ENCODE assay signal across 8 cellular contexts in the genomic region with DNA sequence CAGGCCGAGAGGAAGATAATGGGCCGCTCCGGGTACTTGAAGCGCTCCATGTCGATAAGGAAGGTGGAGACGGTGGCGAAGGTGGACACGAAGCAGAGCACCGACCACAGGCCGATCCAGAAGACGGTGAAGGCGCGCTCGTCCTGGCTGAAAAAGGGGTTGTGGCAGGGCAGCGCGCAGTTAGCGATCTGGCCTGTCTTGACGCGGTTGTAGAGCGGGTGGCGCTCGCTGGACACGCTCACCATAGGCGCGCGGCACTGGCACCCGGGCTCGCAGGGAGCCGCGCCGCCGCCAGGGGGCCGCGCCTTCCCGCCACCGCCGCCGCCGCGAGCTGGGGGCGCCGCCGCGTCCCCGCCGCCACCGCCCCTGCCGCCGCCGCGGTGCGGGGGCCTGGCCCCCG. TPM values are rescaled to one million over a fixed set of nuclear protein-coding genes. Genes with fewer than 3 reads are reported as not detected.
DNase-seq lines count a peak whose midpoint lies in the region; ATAC-seq and TF ChIP-seq lines count a peak whose summit lies in the region.

No MANE protein-coding gene starts in this region.

- H3K27me3 Mint-ChIP-seq in activated T-cell treated with anti-CD3 and anti-CD28 coated beads, Interleukin-2, amount 50 U/mL, for 4 hours (ENCODE audit: low read depth): peaks cover 50% of the 10 kb centered on the region
- H3K27me3 Mint-ChIP-seq in natural killer cell (ENCODE audit: low read depth in 2 of 2): peaks cover 35 to 42% of the 10 kb centered on the region in 2 donors

- ATAC-seq in GM21619 (IDR thresholded peaks at IDR 0.05; ENCODE audit: unreplicated experiment) (peak; percentile 17), natural killer cell (peak; percentile 30 to 48 (median 45))
- ATAC-seq in activated T-cell treated with anti-CD3 and anti-CD28 coated beads, Interleukin-2, amount 50 U/mL, for 4 hours: peak; percentile 20 to 35

- peaks cover 25% of the 10 kb centered on the region for H3K4me1 Mint-ChIP-seq in activated T-cell treated with anti-CD3 and anti-CD28 coated beads, Interleukin-2, amount 50 U/mL, for 4 hours (ENCODE audit: low read depth)
- peaks cover 27 to 38% of the 10 kb centered on the region in 2 donors for H3K4me1 Mint-ChIP-seq in natural killer cell

- H3K9me3 ChIP-seq in MG63: no peaks in the 10 kb centered on the region

- intact Hi-C loops in natural killer cell (cut with micrococcal nuclease): loop anchor here (10.0 kb wide), 1 partner anchor 516 kb away; a partner anchor contains a TSS

- H3K9me3 Mint-ChIP-seq in activated T-cell treated with anti-CD3 and anti-CD28 coated beads, Interleukin-2, amount 50 U/mL, for 4 hours: no peaks in the 10 kb centered on the region
- H3K9me3 Mint-ChIP-seq in natural killer cell: no peaks in the 10 kb centered on the region

- H3K27ac Mint-ChIP-seq in natural killer cell: no peak overlapping the region

- no peak for TF ChIP-seq CTCF in fibroblast of pulmonary artery (IDR thresholded peaks at IDR 0.05; ENCODE audit: low read length, missing control alignments)
- TF ChIP-seq CTCF in natural killer cell (IDR thresholded peaks at IDR 0.05): no peak

- no peak overlapping the region for H3K27ac ChIP-seq in urinary bladder (ENCODE audit: low read depth)

- H3K4me1 ChIP-seq in urinary bladder (ENCODE audit: insufficient read depth): no peaks in the 10 kb centered on the region

- WGBS in urinary bladder: under 1% methylated on average over 53 of the region's 53 CpGs

- H3K36me3 ChIP-seq in MG63 (no peaks in the 10 kb centered on the region), urinary bladder (ENCODE audit: insufficient read depth) (no peaks in the 10 kb centered on the region)

- H3K27me3 ChIP-seq in MG63: peaks cover 17% of the 10 kb centered on the region

- H3K4me3 Mint-ChIP-seq in activated T-cell treated with anti-CD3 and anti-CD28 coated beads, Interleukin-2, amount 50 U/mL, for 4 hours: peak overlapping the region; percentile 71
- H3K4me3 Mint-ChIP-seq in natural killer cell: peak overlapping the region; percentile 90

- DNase-seq in GDM1 (lab: John Stamatoyannopoulos, UW): peak; percentile 19
- DNase-seq in MG63: peak; percentile 72
- DNase-seq in activated T-cell treated with anti-CD3 and anti-CD28 coated beads, Interleukin-2, amount 50 U/mL, for 4 hours: peak; percentile 9
- DNase-seq in fibroblast of pulmonary artery (ENCODE audit: low read depth): peak; percentile 76
- DNase-seq in natural killer cell: peak; percentile 24
- DNase-seq in LoVo (ENCODE audit: low spot score): no peak

- H3K4me3 ChIP-seq in MG63 (peak overlapping the region; percentile 45), fibroblast of pulmonary artery (replicated peaks; ENCODE audit: low read depth, low read length) (peak overlapping the region; percentile 60), urinary bladder (ENCODE audit: low read depth, low read length) (peak overlapping the region; percentile 86)

- H3K36me3 Mint-ChIP-seq in activated T-cell treated with anti-CD3 and anti-CD28 coated beads, Interleukin-2, amount 50 U/mL, for 4 hours (ENCODE audit: insufficient read depth): no peaks in the 10 kb centered on the region
- H3K36me3 Mint-ChIP-seq in natural killer cell: no peaks in the 10 kb centered on the region

RNA-seq across cellular contexts. Expression of a gene that starts 1.6 kb away (rescaled TPM):
- 0.74 and 3.0 TPM in 2 replicates for total RNA-seq in MG63 (2014; rRNA removed; shearing (Covaris generic); ENCODE audit: low replicate concordance)
- total RNA-seq in activated T-cell treated with anti-CD3 and anti-CD28 coated beads, Interleukin-2, amount 50 U/mL, for 4 hours: under 1 TPM; 0.50 to 0.58 (median 0.52) TPM
- total RNA-seq in natural killer cell (1 to 10 TPM in 2 of 3 donors, under 1 TPM in 1; 0.85 to 1.4 (median 1.4) TPM), urinary bladder (8.2 TPM)
- 3.1 TPM for polyA plus RNA-seq in urinary bladder

RNA-seq across cellular contexts. Expression of a gene that starts 35.3 kb away (rescaled TPM):
- total RNA-seq in MG63 (2014; rRNA removed; shearing (Covaris generic); ENCODE audit: low replicate concordance): not detected in 2 replicates
- not detected for total RNA-seq in activated T-cell treated with anti-CD3 and anti-CD28 coated beads, Interleukin-2, amount 50 U/mL, for 4 hours
- total RNA-seq in natural killer cell (not detected), urinary bladder (not detected)
- not detected for polyA plus RNA-seq in urinary bladder
